ENCODE assay signal across 8 cellular contexts in genomic region chr13:44434441-44435141, GRCh38.
A peak's percentile ranks its signal among the peaks of the same experiment; 100 is the strongest.
DNase-seq lines count a peak whose midpoint lies in the region; ATAC-seq, FAIRE-seq and TF ChIP-seq lines count a peak whose summit lies in the region.

No MANE protein-coding gene starts in this region.

- 42 to 51% methylated on average over 13 of the region's 13 CpGs for WGBS in pancreas, 2 donors

- H3K9me3 Mint-ChIP-seq in CD4-positive, alpha-beta memory T cell: no peaks in the 10 kb centered on the region

- DNase-seq in CD4-positive, alpha-beta memory T cell: no peak
- no peak for DNase-seq in SJCRH30
- DNase-seq in fibroblast of pulmonary artery (ENCODE audit: low read depth): no peak
- peak in 1 of 6 donors; percentile 34 for DNase-seq in pancreas
- no peak for DNase-seq in epidermal melanocyte (ENCODE audit: insufficient read length, low spot score)
- no peak for DNase-seq in activated gamma-delta T cell (lab: John Stamatoyannopoulos, UW)
- no peak for DNase-seq in amniotic stem cell (lab: John Stamatoyannopoulos, UW)

- peaks cover 10% of the 10 kb centered on the region in 2 donors for H3K36me3 Mint-ChIP-seq in CD4-positive, alpha-beta memory T cell

- H3K4me3 ChIP-seq in CD4-positive, alpha-beta memory T cell (ENCODE audit: low read length in 2 of 2): peak overlapping the region in 1 of 2 donors; percentile 54
- peak overlapping the region; percentile 80 for H3K4me3 ChIP-seq in SJCRH30
- peak overlapping the region; percentile 86 for H3K4me3 ChIP-seq in fibroblast of pulmonary artery (replicated peaks; ENCODE audit: low read depth, low read length)
- peak overlapping the region; percentile 24 to 54 (median 38) for H3K4me3 ChIP-seq in pancreas

- POLR2A ChIA-PET in CD4-positive, alpha-beta memory T cell (lab: Charles Lee; ENCODE audit: partially characterized antibody): interaction anchor here (1.0 to 2.8 kb wide), 5 partner anchors 160 to 906 kb away, joined by 3 to 13 read pairs (median 3); partner anchors contain the start of gene TPT1

- peak overlapping the region in 6 of 7 donors; percentile 30 to 91 (median 76) for H3K27ac Mint-ChIP-seq in CD4-positive, alpha-beta memory T cell

- CTCF ChIA-PET in CD4-positive, alpha-beta memory T cell (lab: Charles Lee; ENCODE audit: partially characterized antibody): interaction anchor here (0.6 to 5.6 kb wide), 10 partner anchors 8 to 1995 kb away, joined by 3 to 34 read pairs (median 4); no protein-coding TSS in a partner anchor

- peaks cover 15 to 35% (median 22%) of the 10 kb centered on the region in 4 donors for H3K4me1 Mint-ChIP-seq in CD4-positive, alpha-beta memory T cell

- H3K27ac ChIP-seq in CD4-positive, alpha-beta memory T cell (ENCODE audit: low read depth, low read length): peak overlapping the region; percentile 23
- H3K27ac ChIP-seq in SJCRH30 (peak overlapping the region; percentile 13; the same call in 1 of the 2 replicates), pancreas (peak overlapping the region; percentile 40 to 99 (median 92))

- H3K27me3 ChIP-seq in CD4-positive, alpha-beta memory T cell (ENCODE audit: insufficient read depth, low read length): peaks cover 14% of the 10 kb centered on the region
- H3K27me3 ChIP-seq in SJCRH30 (no peaks in the 10 kb centered on the region), pancreas (no peaks in the 10 kb centered on the region)

- intact Hi-C loops in CD4-positive, alpha-beta memory T cell (cut with micrococcal nuclease): loop anchor here (1.0 to 2.0 kb wide), 5 partner anchors 142 to 555 kb away; partner anchors contain the start of genes CCDC122, LACC1 and TSC22D1
- intact Hi-C loops in pancreas (cut with DNase I): loop anchor here in 2 of 3 donors (5.0 to 10.0 kb wide), 2 partner anchors 240 to 387 kb away; no protein-coding TSS in a partner anchor

- FAIRE-seq in pancreas (lab: Jason Lieb, UNC): no peak

- ATAC-seq in pancreas: no peak
- no peak for ATAC-seq in HG03196 (IDR thresholded peaks at IDR 0.05; ENCODE audit: unreplicated experiment)

- H3K36me3 ChIP-seq in CD4-positive, alpha-beta memory T cell (ENCODE audit: insufficient read depth, low read length): no peaks in the 10 kb centered on the region
- H3K36me3 ChIP-seq in SJCRH30 (peaks cover 6% of the 10 kb centered on the region), pancreas (peaks cover 0 to 7% (median 0%) of the 10 kb centered on the region in 3 donors)

- peak overlapping the region in 7 of 8 donors; percentile 25 to 92 (median 87) for H3K4me3 Mint-ChIP-seq in CD4-positive, alpha-beta memory T cell

- H3K4me1 ChIP-seq in CD4-positive, alpha-beta memory T cell (ENCODE audit: insufficient read depth, low read length): peaks cover 30% of the 10 kb centered on the region
- H3K4me1 ChIP-seq in SJCRH30 (no peaks in the 10 kb centered on the region), pancreas (peaks cover 10 to 36% (median 11%) of the 10 kb centered on the region in 3 donors)

- TF ChIP-seq CTCF in fibroblast of pulmonary artery (IDR thresholded peaks at IDR 0.05; ENCODE audit: low read length, missing control alignments) (no peak), pancreas (IDR thresholded peaks at IDR 0.05) (no peak)

- no peaks in the 10 kb centered on the region for H3K9me3 ChIP-seq in CD4-positive, alpha-beta memory T cell (ENCODE audit: control insufficient read depth in 1 of 2, low read length in 2 of 2)
- H3K9me3 ChIP-seq in SJCRH30 (replicated peaks): no peaks in the 10 kb centered on the region
- H3K9me3 ChIP-seq in pancreas: no peaks in the 10 kb centered on the region

- H3K27me3 Mint-ChIP-seq in CD4-positive, alpha-beta memory T cell: peaks cover 6 to 9% of the 10 kb centered on the region in 2 donors

Comparison
In these comparisons a context has a peak if more than half of its experiments do, and no peak if none do; other contexts are left out.
1. H3K27ac ChIP-seq: peak in every context shown above with its lines; median percentile 92 in pancreas; 23 in CD4-positive, alpha-beta memory T cell; 13 in SJCRH30.